ENCODE assay signal across 21 cellular contexts in the genomic region with DNA sequence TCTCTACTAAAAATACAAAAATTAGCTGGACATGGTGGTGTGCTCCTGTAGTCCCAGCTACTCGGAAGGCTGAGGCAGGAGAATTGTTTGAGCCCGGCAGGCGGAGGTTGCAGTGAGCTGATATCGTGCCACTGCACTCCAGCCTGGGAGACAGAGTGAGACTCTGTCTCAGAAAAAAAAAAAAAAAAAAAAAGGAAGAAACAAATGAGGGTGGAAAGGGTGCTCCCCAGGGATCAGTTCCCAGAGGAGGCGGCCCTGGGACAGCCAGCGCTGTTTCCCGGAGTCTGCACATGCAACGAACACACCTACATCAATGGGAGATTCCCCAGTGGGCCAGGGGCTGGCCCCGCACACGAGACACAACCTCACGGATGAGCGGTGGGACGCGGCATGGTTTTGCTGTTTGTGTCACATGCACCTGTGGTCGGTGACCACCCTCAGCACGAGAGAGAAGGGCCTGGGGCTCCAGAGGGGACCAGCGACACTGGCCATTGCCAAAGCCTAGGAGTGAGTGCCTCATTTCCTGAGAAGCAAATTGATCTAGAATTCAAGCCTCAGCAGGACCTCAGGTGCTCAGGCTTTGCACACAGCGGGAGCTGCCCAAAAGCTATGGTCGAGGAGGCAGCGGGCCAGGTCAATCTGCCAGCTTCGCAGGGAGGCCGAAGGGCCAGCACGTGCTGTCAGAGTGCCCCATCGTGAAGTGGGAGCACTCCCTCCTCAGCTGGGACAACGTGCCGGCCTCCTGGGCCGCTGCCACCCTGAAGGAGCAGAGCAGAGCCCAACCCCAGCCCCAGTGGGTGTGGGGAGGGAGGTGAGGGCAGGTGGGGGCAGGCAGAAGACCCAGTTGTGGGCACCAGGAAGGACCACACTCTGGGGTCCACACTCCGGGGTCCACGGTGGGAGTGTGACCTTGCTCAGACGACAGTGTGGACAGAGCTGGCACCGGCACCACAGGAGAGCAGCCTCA.
"Had no signal": no experiment of that assay in that cellular context is flagged by ENCODE, and none has a peak within 500 bp of the region (broad histone marks: within the 10 kb centered on the region; RNA-seq: fewer than 3 reads in every experiment).

No MANE protein-coding gene starts in this region.

- H3K4me2 ChIP-seq: neural progenitor cell had no signal

- H3K27me3 ChIP-seq: heart right ventricle, neural progenitor cell, stomach, transverse colon had no signal

- ATAC-seq: left colon; naive thymus-derived CD4-positive, alpha-beta T cell; psoas muscle; T-cell had no signal

- H3K36me3 ChIP-seq: neural progenitor cell, transverse colon had no signal

- H2AFZ ChIP-seq: neural progenitor cell had no signal

- H3K27ac ChIP-seq: heart right ventricle, neural progenitor cell, psoas muscle, stomach, transverse colon, WERI-Rb-1 had no signal

- DNase-seq: activated CD4-positive, alpha-beta T cell treated with anti-CD3 and anti-CD28 coated beads for 1 hour; activated CD4-positive, alpha-beta T cell treated with anti-CD3 and anti-CD28 coated beads, Interleukin-2, amount 50 U/mL, for 1 hour; activated naive CD4-positive, alpha-beta T cell treated with Interleukin-2 at 50 U/mL for 16 hours; activated T-cell treated with anti-CD3 and anti-CD28 coated beads, Interleukin-2, amount 50 U/mL, for 1 hour; amygdala; cortex of kidney; effector CD4-positive, alpha-beta T cell; erythroblast; foreskin fibroblast; heart right ventricle; islet precursor cell; left colon; naive thymus-derived CD4-positive, alpha-beta T cell; small intestine; stimulated activated CD4-positive, alpha-beta T cell treated with anti-CD3 and anti-CD28 coated beads, Interleukin-15, amount 100 ng/mL, for 24 hours; stomach; T-cell; transverse colon; WERI-Rb-1 had no signal

- H3K4me3 ChIP-seq: heart right ventricle, neural progenitor cell, psoas muscle, stomach, transverse colon had no signal

- H3K9me3 ChIP-seq: heart right ventricle, psoas muscle, stomach, transverse colon had no signal

- H3K4me1 ChIP-seq: heart right ventricle, psoas muscle, stomach, transverse colon had no signal
